25 cellular contexts compared by ENCODE assay signal in genomic region chr7:145175366-145175765, GRCh38.
"Had no signal": no experiment of that assay in that cellular context is flagged by ENCODE, and none has a peak within 500 bp of the region (broad histone marks: within the 10 kb centered on the region; RNA-seq: fewer than 3 reads in every experiment).

No MANE protein-coding gene starts in this region.

- H3K4me3 ChIP-seq: colonic mucosa, esophagus muscularis mucosa, gastroesophageal sphincter, heart left ventricle, hepatocyte, left ventricle myocardium inferior, lower lobe of right lung had no signal

- DNase-seq: colonic mucosa; cortex of kidney; effector CD8-positive, alpha-beta T cell; effector memory CD8-positive, alpha-beta T cell; endodermal cell; foreskin keratinocyte; heart left ventricle; hypothalamus; immature natural killer cell; islet precursor cell; kidney; kidney glomerular epithelial cell; left colon; left ventricle myocardium inferior; lower lobe of right lung; mesendoderm; midbrain; naive thymus-derived CD4-positive, alpha-beta T cell had no signal

- H3K9me3 Mint-ChIP-seq: endodermal cell, memory B cell had no signal

- H3K36me3 ChIP-seq: colonic mucosa, esophagus muscularis mucosa, gastroesophageal sphincter, heart left ventricle, left ventricle myocardium inferior, lower lobe of right lung had no signal

- H3K27ac Mint-ChIP-seq: dendritic cell treated with granulocyte-macrophage colony-stimulating factor and Interleukin-4, amounts not matched to agents 40 ng/mL and 50 ng/mL, for 4 days; effector memory CD8-positive, alpha-beta T cell; endodermal cell; immature natural killer cell; memory B cell; naive thymus-derived CD4-positive, alpha-beta T cell had no signal

- H3K4me1 Mint-ChIP-seq: endodermal cell; immature natural killer cell; memory B cell; naive thymus-derived CD4-positive, alpha-beta T cell had no signal

- H3K27me3 Mint-ChIP-seq: dendritic cell treated with granulocyte-macrophage colony-stimulating factor and Interleukin-4, amounts not matched to agents 40 ng/mL and 50 ng/mL, for 4 days; effector memory CD8-positive, alpha-beta T cell; memory B cell had no signal

- FAIRE-seq: endometrium, frontal cortex, kidney had no signal

- H3K36me3 Mint-ChIP-seq: immature natural killer cell; memory B cell; naive thymus-derived CD4-positive, alpha-beta T cell had no signal

- H3K27me3 ChIP-seq: colonic mucosa, esophagus muscularis mucosa, foreskin keratinocyte, gastroesophageal sphincter, heart left ventricle, hepatocyte had no signal

- H3K4me3 Mint-ChIP-seq: dendritic cell treated with granulocyte-macrophage colony-stimulating factor and Interleukin-4, amounts not matched to agents 40 ng/mL and 50 ng/mL, for 4 days; effector memory CD8-positive, alpha-beta T cell; endodermal cell; immature natural killer cell; memory B cell; naive thymus-derived CD4-positive, alpha-beta T cell had no signal

- H3K27ac ChIP-seq: colonic mucosa, esophagus muscularis mucosa, foreskin keratinocyte, gastroesophageal sphincter, heart left ventricle, hepatocyte, left ventricle myocardium inferior, lower lobe of right lung had no signal

- H3K4me1 ChIP-seq: colonic mucosa, esophagus muscularis mucosa, foreskin keratinocyte, gastroesophageal sphincter, heart left ventricle, left ventricle myocardium inferior, lower lobe of right lung had no signal

- H3K9me3 ChIP-seq: colonic mucosa, esophagus muscularis mucosa, gastroesophageal sphincter, heart left ventricle, left ventricle myocardium inferior, lower lobe of right lung had no signal
